In the genomic region with DNA sequence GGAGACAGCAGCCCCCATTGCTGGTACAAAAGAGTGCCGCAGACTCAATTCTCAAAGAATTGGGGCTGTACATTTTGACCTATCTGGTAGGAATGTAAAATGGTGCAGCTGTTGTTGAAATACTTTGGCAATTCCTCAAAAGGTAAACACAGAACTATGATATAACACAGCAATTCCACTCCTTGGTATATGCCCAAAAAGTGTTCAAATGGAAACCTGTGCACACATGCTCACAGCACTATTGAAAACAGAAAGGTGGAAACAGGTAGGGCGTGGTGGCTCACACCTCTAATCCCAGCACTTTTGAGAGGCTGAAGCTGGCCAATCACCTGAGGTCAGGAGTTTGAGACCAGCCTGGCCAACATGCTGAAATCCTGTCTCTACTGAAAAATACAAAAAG, we compare ENCODE assay signal across 21 cellular contexts. TPM values are rescaled to one million over a fixed set of nuclear protein-coding genes. Genes with fewer than 3 reads are reported as not detected.
A peak's percentile ranks its signal among the peaks of the same experiment; 100 is the strongest.
DNase-seq lines count a peak whose midpoint lies in the region; ATAC-seq and TF ChIP-seq lines count a peak whose summit lies in the region.
"Had no signal": no experiment of that assay in that cellular context is flagged by ENCODE, and none has a peak within 500 bp of the region (broad histone marks: within the 10 kb centered on the region; RNA-seq: fewer than 3 reads in every experiment).

No MANE protein-coding gene starts in this region.

- no peak overlapping the region for H3K27ac ChIP-seq in BLaER1
- H3K27ac ChIP-seq in C4-2B: peak overlapping the region; percentile 8
- H3K27ac ChIP-seq in esophagus squamous epithelium: peak overlapping the region in 3 of 4 donors; percentile 4 to 20 (median 11)
- H3K27ac ChIP-seq: adrenal gland, lower lobe of right lung, tibial artery had no signal

- POLR2A ChIA-PET in T-cell (lab: Charles Lee): no interaction called here

- no peaks in the 10 kb centered on the region for H3K9me3 Mint-ChIP-seq in T-cell
- H3K9me3 Mint-ChIP-seq: activated B cell treated with CpG ODN at 0.5 μM for 24 hours; activated T-helper 1 cell treated with anti-CD3 and anti-CD28 coated beads, Interleukin-12 subunit alpha, Interleukin-12 subunit beta, Interleukin-2, Interleukin-4 antibody, amounts not matched to agents 30 ng/mL and 10 ng/mL and 1 ng/mL, durations not matched to agents 14 hours and 24 hours and 36 hours; stimulated activated naive CD8-positive, alpha-beta T cell treated with anti-CD3 and anti-CD28 coated beads, Interleukin-15, Interleukin-2, amounts not matched to agents 100 ng/mL and 50 ng/mL, for 24 hours had no signal

- WGBS in esophagus squamous epithelium, 2 donors: 53 to 79% methylated on average over 2 of the region's 2 CpGs

- ATAC-seq in T-cell (replicated peaks in 1 of 4): no peak
- no peak for ATAC-seq in HG02763 (IDR thresholded peaks at IDR 0.05; ENCODE audit: unreplicated experiment)
- ATAC-seq: lower lobe of right lung, Panc1 had no signal

- no peaks in the 10 kb centered on the region for H3K27me3 Mint-ChIP-seq in T-cell
- H3K27me3 Mint-ChIP-seq: activated B cell treated with CpG ODN at 0.5 μM for 24 hours; stimulated activated naive CD8-positive, alpha-beta T cell treated with anti-CD3 and anti-CD28 coated beads, Interleukin-15, Interleukin-2, amounts not matched to agents 100 ng/mL and 50 ng/mL, for 24 hours had no signal

- H3K4me2 ChIP-seq in BLaER1: peak overlapping the region; percentile 31

- no peak for TF ChIP-seq POLR2A in esophagus squamous epithelium (IDR thresholded peaks at IDR 0.05)

- H3K27me3 ChIP-seq in BLaER1: no peaks in the 10 kb centered on the region
- H3K27me3 ChIP-seq in esophagus squamous epithelium: no peaks in the 10 kb centered on the region
- H3K27me3 ChIP-seq: adrenal gland, tibial artery had no signal

- peaks cover 12% of the 10 kb centered on the region for H3K36me3 Mint-ChIP-seq in T-cell

- peak overlapping the region in 1 of 2 donors; percentile 40 for H3K27ac Mint-ChIP-seq in T-cell
- H3K27ac Mint-ChIP-seq: activated B cell treated with CpG ODN at 0.5 μM for 24 hours had no signal

- no peak for DNase-seq in T-cell
- DNase-seq in esophagus squamous epithelium (lab: John Stamatoyannopoulos, UW): no peak
- no peak for DNase-seq in NCI-H1417 (lab: John Stamatoyannopoulos, UW)
- no peak for DNase-seq in NOMO-1 (lab: John Stamatoyannopoulos, UW; ENCODE audit: unreplicated experiment in 2 of 2)
- no peak for DNase-seq in NCI-H524 (lab: John Stamatoyannopoulos, UW)
- DNase-seq: adrenal gland; Calu3; cortex of kidney; lower lobe of right lung; NCI-H1105; NCI-H446; stimulated activated CD4-positive, alpha-beta T cell treated with anti-CD3 and anti-CD28 coated beads, Interleukin-4, amount 100 ng/mL, for 24 hours; T-helper 9 cell; tibial artery had no signal

- peaks cover 100% of the 10 kb centered on the region for H4K20me1 ChIP-seq in BLaER1

- peak overlapping the region in 2 of 3 donors; percentile 43 to 64 for H3K4me3 Mint-ChIP-seq in T-cell
- H3K4me3 Mint-ChIP-seq: activated B cell treated with CpG ODN at 0.5 μM for 24 hours; activated T-helper 1 cell treated with anti-CD3 and anti-CD28 coated beads, Interleukin-12 subunit alpha, Interleukin-12 subunit beta, Interleukin-2, Interleukin-4 antibody, amounts not matched to agents 30 ng/mL and 10 ng/mL and 1 ng/mL, durations not matched to agents 14 hours and 24 hours and 36 hours had no signal

- peaks cover 72% of the 10 kb centered on the region for H3K4me1 ChIP-seq in BLaER1
- peaks cover 17 to 96% (median 52%) of the 10 kb centered on the region in 3 donors for H3K4me1 ChIP-seq in esophagus squamous epithelium

- peaks cover 11% of the 10 kb centered on the region; the same call in 1 of the 2 replicates for H3K9me3 ChIP-seq in BLaER1
- H3K9me3 ChIP-seq in esophagus squamous epithelium: no peaks in the 10 kb centered on the region
- H3K9me3 ChIP-seq: adrenal gland, lower lobe of right lung, tibial artery had no signal

- CTCF ChIA-PET in T-cell (lab: Charles Lee): interaction anchor here (0.6 to 1.4 kb wide), 8 partner anchors 10 to 85 kb away, joined by 3 to 6 read pairs (median 4); no protein-coding TSS in a partner anchor

- no peak overlapping the region for H3K9ac ChIP-seq in BLaER1

- intact Hi-C loops in esophagus squamous epithelium (cut with DNase I): loop anchor here (2.0 kb wide), 1 partner anchor 19 kb away; no protein-coding TSS in a partner anchor

- peaks cover 56% of the 10 kb centered on the region for H3K36me3 ChIP-seq in BLaER1
- no peaks in the 10 kb centered on the region for H3K36me3 ChIP-seq in esophagus squamous epithelium
- H3K36me3 ChIP-seq: adrenal gland, lower lobe of right lung, tibial artery had no signal

- H3K4me1 Mint-ChIP-seq in T-cell: peaks cover 76 to 80% (median 79%) of the 10 kb centered on the region in 3 donors

- TF ChIP-seq CTCF in C4-2B (conservative IDR thresholded peaks at IDR 0.05): no peak
- no peak for TF ChIP-seq CTCF in esophagus squamous epithelium (IDR thresholded peaks at IDR 0.05)

- H3K4me3 ChIP-seq in BLaER1: no peak overlapping the region
- H3K4me3 ChIP-seq in esophagus squamous epithelium: no peak overlapping the region
- H3K4me3 ChIP-seq: adrenal gland, lower lobe of right lung, tibial artery had no signal

RNA-seq across cellular contexts. Expression of a gene that starts 34.7 kb away (rescaled TPM):
- total RNA-seq in T-cell: 100 to 1,000 TPM; 257 to 294 (median 271) TPM
- 10 to 100 TPM; 51.0 to 72.7 (median 66.9) TPM for total RNA-seq in esophagus squamous epithelium

RNA-seq across cellular contexts. Expression of a gene that starts 52.5 kb away (rescaled TPM):
- 100 to 1,000 TPM; 161 to 203 (median 184) TPM for total RNA-seq in T-cell
- total RNA-seq in esophagus squamous epithelium: 100 to 1,000 TPM in 1 of 4 donors, 10 to 100 TPM in 3; 65.0 to 104 (median 84.9) TPM
